ENCODE assay signal across 20 cellular contexts in the genomic region with DNA sequence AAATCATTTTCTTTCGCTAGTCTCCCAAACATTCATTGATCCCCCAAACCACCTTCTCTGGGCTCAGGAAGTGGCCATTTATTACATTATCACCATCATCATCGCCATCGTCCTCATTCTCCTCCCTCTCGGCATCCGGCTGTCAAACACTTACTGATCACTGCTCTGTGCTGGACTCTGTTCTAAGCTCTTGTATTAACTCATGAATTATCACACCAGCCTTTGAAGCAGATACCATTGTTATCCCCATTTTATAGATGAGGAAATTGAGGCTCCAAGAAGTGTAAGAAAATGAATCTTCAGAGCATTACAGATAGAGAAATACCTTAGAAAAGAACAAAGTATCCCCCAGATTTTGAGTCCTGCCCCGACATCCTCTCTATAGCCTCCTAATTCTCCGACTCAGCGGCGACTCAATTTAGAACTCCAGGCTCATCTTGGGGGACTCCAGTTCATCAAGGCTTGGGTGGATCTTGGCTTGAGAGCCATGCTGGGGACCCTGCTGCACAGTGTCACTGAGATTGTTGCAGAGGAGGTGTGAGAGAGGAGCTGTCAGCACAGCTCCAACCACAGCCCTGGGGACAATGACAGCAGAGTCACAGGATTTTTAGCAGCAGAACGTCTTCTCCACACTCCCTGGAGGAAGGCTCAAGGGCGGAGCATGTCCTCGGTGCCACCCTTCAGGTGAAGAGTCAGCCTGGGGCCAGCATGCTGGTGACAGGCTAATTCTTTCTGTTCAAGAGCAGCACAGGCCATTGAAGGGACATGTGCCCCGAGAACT. TPM values are rescaled to one million over a fixed set of nuclear protein-coding genes. Genes with fewer than 3 reads are reported as not detected.
DNase-seq lines count a peak whose midpoint lies in the region; ATAC-seq and TF ChIP-seq lines count a peak whose summit lies in the region.
"Had no signal": no experiment of that assay in that cellular context is flagged by ENCODE, and none has a peak within 500 bp of the region (broad histone marks: within the 10 kb centered on the region; RNA-seq: fewer than 3 reads in every experiment).

No MANE protein-coding gene starts in this region.

- H3K27me3 Mint-ChIP-seq in Calu3 (ENCODE audit: unreplicated experiment) = no peaks in the 10 kb centered on the region

- peaks cover 18% of the 10 kb centered on the region for H3K4me1 Mint-ChIP-seq in Calu3 (ENCODE audit: low read depth, unreplicated experiment)
- H3K4me1 Mint-ChIP-seq: activated naive CD4-positive, alpha-beta T cell treated with anti-CD3 and anti-CD28 coated beads, Interleukin-2, amount 50 U/mL, for 24 hours had no signal

- no peaks in the 10 kb centered on the region for H3K9me3 ChIP-seq in IMR-90 (ENCODE audit: control insufficient read depth, insufficient read depth, low read length)
- no peaks in the 10 kb centered on the region for H3K9me3 ChIP-seq in osteoblast (ENCODE audit: low read depth, low read length)
- H3K9me3 ChIP-seq: pancreas, spleen, upper lobe of left lung had no signal

- peaks cover 2% of the 10 kb centered on the region for H3K9me3 Mint-ChIP-seq in Calu3 (ENCODE audit: low read depth, unreplicated experiment)
- H3K9me3 Mint-ChIP-seq: activated CD8-positive, alpha-beta T cell treated with anti-CD3 and anti-CD28 coated beads for 36 hours; activated naive CD4-positive, alpha-beta T cell treated with anti-CD3 and anti-CD28 coated beads, Interleukin-2, amount 50 U/mL, for 24 hours; activated T-helper 2 cell treated with anti-CD3 and anti-CD28 coated beads, Interferon-gamma antibody, Interleukin-2, Interleukin-4, amounts not matched to agents 10 μg/mL and 5 μg/mL and 100 μg/mL, durations not matched to agents 14 hours and 24 hours and 36 hours had no signal

- no peaks in the 10 kb centered on the region for H3K79me1 ChIP-seq in IMR-90 (ENCODE audit: low read depth in 1 of 2, low read length in 2 of 2)

- H2AFZ ChIP-seq in IMR-90 (replicated peaks; ENCODE audit: low read length, poor library complexity) (peak overlapping the region; percentile 60), osteoblast (ENCODE audit: low read length) (peak overlapping the region; percentile 59)

- in situ Hi-C loops in IMR-90 (cut with MboI; ENCODE audit: low sequenced_read_pairs) = no loop called here
- in situ Hi-C loops in brain microvascular endothelial cell (cut with HindIII; ENCODE audit: low pct_ligation_motif_present, low sequenced_read_pairs) = no loop called here

- H3K4me3 ChIP-seq in IMR-90 (ENCODE audit: insufficient read depth, low read depth, low read length) = no peak overlapping the region
- H3K4me3 ChIP-seq in brain microvascular endothelial cell (ENCODE audit: low read depth, low read length) = no peak overlapping the region
- H3K4me3 ChIP-seq in osteoblast (ENCODE audit: insufficient read depth, low read length) = peak overlapping the region; percentile 2
- H3K4me3 ChIP-seq: GM12878, pancreas, spleen, upper lobe of left lung had no signal

- H3K27me3 ChIP-seq in IMR-90 (ENCODE audit: control insufficient read depth, insufficient read depth, low read length) = no peaks in the 10 kb centered on the region
- no peaks in the 10 kb centered on the region for H3K27me3 ChIP-seq in brain microvascular endothelial cell (replicated peaks)
- peaks cover 2% of the 10 kb centered on the region for H3K27me3 ChIP-seq in osteoblast (ENCODE audit: insufficient read depth, low read length)
- H3K27me3 ChIP-seq: pancreas, upper lobe of left lung had no signal

- DNase-seq in Calu3 (no peak), IMR-90 (no peak), brain microvascular endothelial cell (no peak), osteoblast (ENCODE audit: insufficient read length, low spot score, missing footprints) (no peak), cerebellum (ENCODE audit: low spot score) (no peak)
- DNase-seq in stimulated activated CD4-positive, alpha-beta T cell treated with anti-CD3 and anti-CD28 coated beads, Interleukin-4, amount 100 ng/mL, for 24 hours = no peak
- DNase-seq: activated CD8-positive, alpha-beta T cell treated with anti-CD3 and anti-CD28 coated beads for 36 hours; NCI-H1417 treated with DMSO at 0.1 percent for 48 hours; NCI-H2081 treated with DMSO at 0.1 percent for 48 hours; NCI-H748 treated with DMSO at 0.1 percent for 48 hours; pancreas; retina; spleen; upper lobe of left lung had no signal

- peak overlapping the region; percentile 73; the same call in 1 of the 2 replicates for H3K56ac ChIP-seq in IMR-90 (ENCODE audit: extremely low read depth, insufficient read depth, low read length)

- H3K18ac ChIP-seq in IMR-90 (ENCODE audit: low read depth, low read length) = peak overlapping the region; percentile 78

- peak overlapping the region; percentile 69 for H3K27ac Mint-ChIP-seq in Calu3 (ENCODE audit: unreplicated experiment)
- H3K27ac Mint-ChIP-seq: activated CD8-positive, alpha-beta T cell treated with anti-CD3 and anti-CD28 coated beads for 36 hours; activated naive CD4-positive, alpha-beta T cell treated with anti-CD3 and anti-CD28 coated beads, Interleukin-2, amount 50 U/mL, for 24 hours; activated T-helper 2 cell treated with anti-CD3 and anti-CD28 coated beads, Interferon-gamma antibody, Interleukin-2, Interleukin-4, amounts not matched to agents 10 μg/mL and 5 μg/mL and 100 μg/mL, durations not matched to agents 14 hours and 24 hours and 36 hours; natural killer cell treated with Interleukin-12 subunit alpha and Interleukin-12 subunit beta and Interleukin-15 and Interleukin-18, amount 100 ng/mL, for 72 hours had no signal

- CTCF ChIA-PET in Calu3 (lab: Charles Lee) (no interaction called here), IMR-90 (lab: Yijun Ruan, JAX) (interaction anchor here (0.5 to 0.7 kb wide), 2 partner anchors 17 to 110 kb away, joined by 3 to 4 read pairs; no protein-coding TSS in a partner anchor)

- no peaks in the 10 kb centered on the region for H4K20me1 ChIP-seq in IMR-90 (ENCODE audit: insufficient read depth, low read length)
- no peaks in the 10 kb centered on the region for H4K20me1 ChIP-seq in osteoblast (ENCODE audit: insufficient read depth, low read length)

- H3K4me2 ChIP-seq in IMR-90 (ENCODE audit: low read depth, low read length) (peak overlapping the region; percentile 54), osteoblast (ENCODE audit: insufficient read depth, low read length) (peak overlapping the region; percentile 63)

- H3K4me3 Mint-ChIP-seq in Calu3 (ENCODE audit: low read depth, unreplicated experiment) = no peak overlapping the region
- H3K4me3 Mint-ChIP-seq: activated CD8-positive, alpha-beta T cell treated with anti-CD3 and anti-CD28 coated beads for 36 hours; activated naive CD4-positive, alpha-beta T cell treated with anti-CD3 and anti-CD28 coated beads, Interleukin-2, amount 50 U/mL, for 24 hours; natural killer cell treated with Interleukin-12 subunit alpha and Interleukin-12 subunit beta and Interleukin-15 and Interleukin-18, amount 100 ng/mL, for 72 hours had no signal

- peak overlapping the region; percentile 68 for H2AK9ac ChIP-seq in IMR-90 (replicated peaks; ENCODE audit: low read depth, low read length, poor library complexity)

- H2BK15ac ChIP-seq in IMR-90 (ENCODE audit: low read depth, low read length) = peak overlapping the region; percentile 83; the same call in 2 of the 3 replicates

- BruUV-seq in Calu3 (replicated peaks; lab: Mats Ljungman, UMichigan) (no TSS peak), IMR-90 (replicated peaks; lab: Mats Ljungman, UMichigan) (no TSS peak)

- H3K36me3 ChIP-seq in IMR-90 (ENCODE audit: control insufficient read depth, insufficient read depth, low read length) = no peaks in the 10 kb centered on the region
- H3K36me3 ChIP-seq in brain microvascular endothelial cell (replicated peaks) = no peaks in the 10 kb centered on the region
- no peaks in the 10 kb centered on the region for H3K36me3 ChIP-seq in osteoblast (ENCODE audit: insufficient read depth, low read length)
- H3K36me3 ChIP-seq: pancreas, spleen, upper lobe of left lung had no signal

- H4K8ac ChIP-seq in IMR-90 (ENCODE audit: low read depth in 2 of 2, low read length in 2 of 2) = peak overlapping the region; percentile 29 to 87

- H2AK5ac ChIP-seq in IMR-90 (ENCODE audit: low read depth, low read length) = peak overlapping the region; percentile 98

- 100% methylated on average over 1 of the region's 13 CpGs; no CpG with 5 or more reads in 1 of the 2 experiments for WGBS in IMR-90 (ENCODE audit: extremely low coverage in 2 of 2, insufficient read length in 1 of 2), 2 experiments

- TF ChIP-seq CTCF in Calu3 (IDR thresholded peaks at IDR 0.05; ENCODE audit: unreplicated experiment) (no peak), IMR-90 (conservative IDR thresholded peaks at IDR 0.05; ENCODE audit: low read depth, low read length) (no peak), brain microvascular endothelial cell (IDR thresholded peaks at IDR 0.05; ENCODE audit: low read depth, low read length, missing control alignments) (no peak), osteoblast (IDR thresholded peaks at IDR 0.05; ENCODE audit: extremely low read depth, low read depth, low read length) (no peak)

- ATAC-seq in IMR-90 (ENCODE audit: low read depth) (no peak; the same call in 1 of the 2 replicates), HG03095 (IDR thresholded peaks at IDR 0.05; ENCODE audit: unreplicated experiment) (no peak)
- ATAC-seq: activated CD8-positive, alpha-beta T cell treated with anti-CD3 and anti-CD28 coated beads for 36 hours; GM12878; left lobe of liver; pancreas had no signal

- H2BK20ac ChIP-seq in IMR-90 (ENCODE audit: low read depth, low read length) = peak overlapping the region; percentile 87

- POLR2A ChIA-PET in IMR-90 (lab: Charles Lee; ENCODE audit: unreplicated experiment) = no interaction called here

- H3K36me3 Mint-ChIP-seq in Calu3 (ENCODE audit: insufficient read depth, unreplicated experiment) = peaks cover 17% of the 10 kb centered on the region
- H3K36me3 Mint-ChIP-seq: activated naive CD4-positive, alpha-beta T cell treated with anti-CD3 and anti-CD28 coated beads, Interleukin-2, amount 50 U/mL, for 24 hours had no signal

- H3K4me1 ChIP-seq in IMR-90 (ENCODE audit: control insufficient read depth, insufficient read depth, low read length) = peaks cover 14% of the 10 kb centered on the region
- peaks cover 23% of the 10 kb centered on the region for H3K4me1 ChIP-seq in osteoblast (ENCODE audit: insufficient read depth, low read length)
- H3K4me1 ChIP-seq: pancreas, spleen, upper lobe of left lung had no signal

- no peak for TF ChIP-seq RAD21 in IMR-90 (IDR thresholded peaks at IDR 0.05; ENCODE audit: low read length)

- H3K4ac ChIP-seq in IMR-90 (ENCODE audit: low read depth, low read length) = peak overlapping the region; percentile 94

- peak overlapping the region; percentile 89 for H4K91ac ChIP-seq in IMR-90 (ENCODE audit: insufficient read depth, low read depth, low read length)

- H3K79me2 ChIP-seq in osteoblast (ENCODE audit: insufficient read depth, low read length) = no peaks in the 10 kb centered on the region

- H3K27ac ChIP-seq in IMR-90 (ENCODE audit: insufficient read depth, low read length) (peak overlapping the region; percentile 87), brain microvascular endothelial cell (peak overlapping the region; percentile 83), osteoblast (ENCODE audit: low read depth, low read length) (peak overlapping the region; percentile 63)
- H3K27ac ChIP-seq: pancreas, spleen, upper lobe of left lung had no signal

- intact Hi-C loops in Calu3 (cut with micrococcal nuclease; ENCODE audit: unreplicated experiment) = no loop called here
- intact Hi-C loops in IMR-90 (cut with micrococcal nuclease) = no loop called here

- peak overlapping the region; percentile 76 for H4K5ac ChIP-seq in IMR-90 (ENCODE audit: low read depth, low read length)

- H3K9ac ChIP-seq in IMR-90 (ENCODE audit: low read depth, low read length) = no peak overlapping the region

- peak overlapping the region; percentile 66 for H3K14ac ChIP-seq in IMR-90 (replicated peaks; ENCODE audit: low read depth, low read length)

- H3K23ac ChIP-seq in IMR-90 (ENCODE audit: low read depth, low read length) = peak overlapping the region; percentile 82

- no peak for TF ChIP-seq POLR2A in IMR-90 (IDR thresholded peaks at IDR 0.05; ENCODE audit: low read depth, low read length)

- peak overlapping the region; percentile 95 for H2BK120ac ChIP-seq in IMR-90 (ENCODE audit: low read depth, low read length)

- dilution Hi-C loops in IMR-90 (cut with HindIII; ENCODE audit: low sequenced_read_pairs, unreplicated experiment) = no loop called here

- H3K9me1 ChIP-seq in IMR-90 (ENCODE audit: insufficient read depth, low read length) = 0 out of 2 replicates have a peak, but pooled peaks cover 6% of the 10 kb centered on the region

- H2BK5ac ChIP-seq in IMR-90 (ENCODE audit: low read depth, low read length, poor library complexity, severe bottlenecking) = peak overlapping the region; percentile 89

RNA-seq across cellular contexts. Expression of a gene that starts 6.6 kb away (rescaled TPM):
- total RNA-seq in Calu3 (2022) = 38.8 and 41.5 TPM in 2 replicates
- total RNA-seq in IMR-90 (2012; rRNA removed) = 60.0 and 65.8 TPM in 2 replicates
- 68.6 and 77.3 TPM in 2 replicates for polyA plus RNA-seq in IMR-90 (2012; rRNA removed)
- polyA plus RNA-seq in IMR-90 (2012; cell fraction: cytosol; rRNA removed) = 10.8 and 17.8 TPM in 2 replicates
- 3.3 and 22.4 TPM in 2 replicates for polyA plus RNA-seq in IMR-90 (2012; cell fraction: nucleus; rRNA removed; ENCODE audit: low replicate concordance)
- 25.3 TPM in 2 replicates for total RNA-seq in osteoblast
- total RNA-seq in cerebellum = 32.4 TPM

RNA-seq across cellular contexts. Expression of a gene that starts 44.8 kb away (rescaled TPM):
- 8.0 and 10.5 TPM in 2 replicates for total RNA-seq in Calu3 (2022)
- total RNA-seq in IMR-90 (2012; rRNA removed) = 17.2 and 18.3 TPM in 2 replicates
- polyA plus RNA-seq in IMR-90 (2012; rRNA removed) = 4.3 and 4.8 TPM in 2 replicates
- polyA plus RNA-seq in IMR-90 (2012; cell fraction: cytosol; rRNA removed) = 1.3 and 1.7 TPM in 2 replicates
- polyA plus RNA-seq in IMR-90 (2012; cell fraction: nucleus; rRNA removed; ENCODE audit: low replicate concordance) = 0.17 and 1.5 TPM in 2 replicates
- total RNA-seq in osteoblast = 14.1 and 15.3 TPM in 2 replicates
- 17.8 TPM for total RNA-seq in cerebellum
